In the genomic region with DNA sequence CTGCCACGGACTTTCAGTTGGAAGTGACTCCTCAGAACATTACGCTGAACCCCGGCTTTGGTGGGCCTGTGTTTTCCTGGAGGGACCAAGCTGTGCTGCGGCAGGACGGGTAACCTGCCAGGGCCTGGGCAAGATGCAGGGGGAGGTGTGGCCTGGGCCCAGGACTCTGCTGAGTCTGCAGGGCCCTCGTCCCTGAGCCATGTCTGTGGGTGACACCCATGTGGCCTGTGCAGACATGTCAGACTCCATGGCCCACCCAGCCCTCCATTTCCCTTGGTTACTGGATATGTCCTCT, we compare ENCODE assay signal across 33 cellular contexts. TPM values are rescaled to one million over a fixed set of nuclear protein-coding genes. Genes with fewer than 3 reads are reported as not detected.
"Had no signal": no experiment of that assay in that cellular context is flagged by ENCODE, and none has a peak within 500 bp of the region (broad histone marks: within the 10 kb centered on the region; RNA-seq: fewer than 3 reads in every experiment).

No MANE protein-coding gene starts in this region.

- FAIRE-seq: astrocyte, endothelial cell of umbilical vein, urothelium cell line had no signal

- H3K27me3 Mint-ChIP-seq: activated CD4-positive, alpha-beta memory T cell treated with anti-CD3 and anti-CD28 coated beads for 36 hours; activated CD4-positive, alpha-beta T cell treated with anti-CD3 and anti-CD28 coated beads, Interleukin-2, amount 10 ng/mL, durations not matched to agents 24 days and 14 days; stimulated activated naive CD8-positive, alpha-beta T cell treated with anti-CD3 and anti-CD28 coated beads, Interleukin-15, Interleukin-2, amounts not matched to agents 100 ng/mL and 50 ng/mL, for 24 hours had no signal

- ATAC-seq: heart left ventricle, left lobe of liver, right cardiac atrium, T-helper 17 cell had no signal

- H3K27ac Mint-ChIP-seq: activated CD4-positive, alpha-beta memory T cell treated with anti-CD3 and anti-CD28 coated beads for 36 hours; activated CD4-positive, alpha-beta T cell treated with anti-CD3 and anti-CD28 coated beads, Interleukin-2, amount 10 ng/mL, durations not matched to agents 24 days and 14 days; activated naive CD4-positive, alpha-beta T cell treated with anti-CD3 and anti-CD28 coated beads, Interleukin-2, amount 10 ng/mL, durations not matched to agents 7 days and 5 days; activated naive CD8-positive, alpha-beta T cell treated with anti-CD3 and anti-CD28 coated beads, Interleukin-2, amount 10 ng/mL, durations not matched to agents 7 days and 5 days; immature natural killer cell; stimulated activated naive CD8-positive, alpha-beta T cell treated with anti-CD3 and anti-CD28 coated beads, Interleukin-15, Interleukin-2, amounts not matched to agents 100 ng/mL and 50 ng/mL, for 24 hours; T-helper 17 cell had no signal

- H3K9me3 Mint-ChIP-seq: activated CD4-positive, alpha-beta memory T cell treated with anti-CD3 and anti-CD28 coated beads for 36 hours; activated CD4-positive, alpha-beta T cell treated with anti-CD3 and anti-CD28 coated beads, Interleukin-2, amount 10 ng/mL, durations not matched to agents 24 days and 14 days; activated naive CD4-positive, alpha-beta T cell treated with anti-CD3 and anti-CD28 coated beads, Interleukin-2, amount 10 ng/mL, durations not matched to agents 7 days and 5 days; activated naive CD8-positive, alpha-beta T cell treated with anti-CD3 and anti-CD28 coated beads, Interleukin-2, amount 10 ng/mL, durations not matched to agents 7 days and 5 days; immature natural killer cell; neural crest cell; stimulated activated naive CD8-positive, alpha-beta T cell treated with anti-CD3 and anti-CD28 coated beads, Interleukin-15, Interleukin-2, amounts not matched to agents 100 ng/mL and 50 ng/mL, for 24 hours had no signal

- H3K27ac ChIP-seq: brain microvascular endothelial cell, heart left ventricle, thoracic aorta, WERI-Rb-1 had no signal

- H3K36me3 ChIP-seq: brain microvascular endothelial cell, heart left ventricle, thoracic aorta, WERI-Rb-1 had no signal

- H3K36me3 Mint-ChIP-seq: activated CD4-positive, alpha-beta memory T cell treated with anti-CD3 and anti-CD28 coated beads for 36 hours; activated naive CD4-positive, alpha-beta T cell treated with anti-CD3 and anti-CD28 coated beads, Interleukin-2, amount 10 ng/mL, durations not matched to agents 7 days and 5 days; activated naive CD8-positive, alpha-beta T cell treated with anti-CD3 and anti-CD28 coated beads, Interleukin-2, amount 10 ng/mL, durations not matched to agents 7 days and 5 days; immature natural killer cell had no signal

- H3K9me3 ChIP-seq: heart left ventricle, thoracic aorta had no signal

- H3K4me3 Mint-ChIP-seq: activated CD4-positive, alpha-beta memory T cell treated with anti-CD3 and anti-CD28 coated beads for 36 hours; activated CD4-positive, alpha-beta T cell treated with anti-CD3 and anti-CD28 coated beads, Interleukin-2, amount 10 ng/mL, durations not matched to agents 24 days and 14 days; activated naive CD4-positive, alpha-beta T cell treated with anti-CD3 and anti-CD28 coated beads, Interleukin-2, amount 10 ng/mL, durations not matched to agents 7 days and 5 days; activated naive CD8-positive, alpha-beta T cell treated with anti-CD3 and anti-CD28 coated beads, Interleukin-2, amount 10 ng/mL, durations not matched to agents 7 days and 5 days; immature natural killer cell; neural crest cell; stimulated activated naive CD8-positive, alpha-beta T cell treated with anti-CD3 and anti-CD28 coated beads, Interleukin-15, Interleukin-2, amounts not matched to agents 100 ng/mL and 50 ng/mL, for 24 hours; T-helper 17 cell had no signal

- H3K4me1 Mint-ChIP-seq: activated CD4-positive, alpha-beta T cell treated with anti-CD3 and anti-CD28 coated beads, Interleukin-2, amount 10 ng/mL, durations not matched to agents 24 days and 14 days; activated naive CD4-positive, alpha-beta T cell treated with anti-CD3 and anti-CD28 coated beads, Interleukin-2, amount 10 ng/mL, durations not matched to agents 7 days and 5 days; activated naive CD8-positive, alpha-beta T cell treated with anti-CD3 and anti-CD28 coated beads, Interleukin-2, amount 10 ng/mL, durations not matched to agents 7 days and 5 days; immature natural killer cell had no signal

- H3K4me3 ChIP-seq: heart left ventricle, lung, thoracic aorta had no signal

- H3K27me3 ChIP-seq: brain microvascular endothelial cell, heart left ventricle had no signal

- DNase-seq: activated CD4-positive, alpha-beta memory T cell treated with anti-CD3 and anti-CD28 coated beads for 36 hours; activated CD4-positive, alpha-beta T cell treated with anti-CD3 and anti-CD28 coated beads, Interleukin-2, amount 10 ng/mL, durations not matched to agents 24 days and 14 days; activated CD4-positive, CD25-positive, alpha-beta regulatory T cell treated with anti-CD3 and anti-CD28 coated beads, Interleukin-2, amount 50 U/mL, for 72 hours; activated CD8-positive, alpha-beta memory T cell treated with anti-CD3 and anti-CD28 coated beads, Interleukin-2, amount 50 U/mL, for 4 hours; activated gamma-delta T cell; activated naive CD4-positive, alpha-beta T cell treated with anti-CD3 and anti-CD28 coated beads, Interleukin-2, amount 10 ng/mL, durations not matched to agents 7 days and 5 days; activated naive CD8-positive, alpha-beta T cell treated with anti-CD3 and anti-CD28 coated beads, Interleukin-2, amount 10 ng/mL, durations not matched to agents 7 days and 5 days; activated T-cell treated with anti-CD3 and anti-CD28 coated beads, Interleukin-2, amount 50 U/mL, for 1 hour; amniotic stem cell; brain microvascular endothelial cell; central memory CD4-positive, alpha-beta T cell; hypothalamus; immature natural killer cell; occipital lobe; stimulated activated CD4-positive, alpha-beta T cell treated with anti-CD3 and anti-CD28 coated beads, Interleukin-2, amount 100 ng/mL, for 48 hours; T-helper 17 cell; T1000; trophoblast cell; WERI-Rb-1 had no signal

- H3K4me1 ChIP-seq: heart left ventricle had no signal

RNA-seq across cellular contexts. Expression of gene ITIH3, which starts 4.9 kb away (rescaled TPM):
- total RNA-seq: activated CD4-positive, alpha-beta memory T cell treated with anti-CD3 and anti-CD28 coated beads for 36 hours; activated CD4-positive, alpha-beta T cell treated with anti-CD3 and anti-CD28 coated beads, Interleukin-2, amount 10 ng/mL, durations not matched to agents 24 days and 14 days; activated CD8-positive, alpha-beta memory T cell treated with anti-CD3 and anti-CD28 coated beads for 36 hours; activated naive CD8-positive, alpha-beta T cell treated with anti-CD3 and anti-CD28 coated beads, Interleukin-2, amount 10 ng/mL, durations not matched to agents 7 days and 5 days; endothelial cell of umbilical vein; kidney epithelial cell; neural crest cell; T-helper 17 cell had no signal
- polyA plus RNA-seq: endothelial cell of umbilical vein, immature natural killer cell had no signal

RNA-seq across cellular contexts. Expression of gene ITIH1, which starts 12.3 kb away (rescaled TPM):
- total RNA-seq: activated CD4-positive, alpha-beta memory T cell treated with anti-CD3 and anti-CD28 coated beads for 36 hours; activated CD4-positive, alpha-beta T cell treated with anti-CD3 and anti-CD28 coated beads, Interleukin-2, amount 10 ng/mL, durations not matched to agents 24 days and 14 days; activated CD8-positive, alpha-beta memory T cell treated with anti-CD3 and anti-CD28 coated beads for 36 hours; activated naive CD8-positive, alpha-beta T cell treated with anti-CD3 and anti-CD28 coated beads, Interleukin-2, amount 10 ng/mL, durations not matched to agents 7 days and 5 days; astrocyte; endothelial cell of umbilical vein; fibroblast of lung; fibroblast of villous mesenchyme; kidney epithelial cell; neural crest cell; right cardiac atrium; T-helper 17 cell; thoracic aorta had no signal
- polyA plus RNA-seq: endothelial cell of umbilical vein, fibroblast of lung, immature natural killer cell had no signal

RNA-seq across cellular contexts. Expression of gene MUSTN1, which starts 45.1 kb away (rescaled TPM):
- total RNA-seq: astrocyte, fibroblast of lung, fibroblast of villous mesenchyme, kidney epithelial cell, occipital lobe had no signal
- polyA plus RNA-seq: immature natural killer cell had no signal
